Comparison of ENCODE assay signal across 26 cellular contexts in genomic region chr4:108382751-108383150, GRCh38.
"Had no signal": no experiment of that assay in that cellular context is flagged by ENCODE, and none has a peak within 500 bp of the region (broad histone marks: within the 10 kb centered on the region; RNA-seq: fewer than 3 reads in every experiment).

No MANE protein-coding gene starts in this region.

- DNase-seq: immature natural killer cell; kidney; left colon; left lung; lower lobe of right lung; mammary epithelial cell; mesendoderm; midbrain; mucosa of descending colon; naive thymus-derived CD4-positive, alpha-beta T cell; ovary; right lobe of liver; stimulated activated CD4-positive, alpha-beta T cell treated with anti-CD3 and anti-CD28 coated beads, Interleukin-1b, Interleukin-23, amount 100 ng/mL, for 48 hours; stimulated activated CD4-positive, alpha-beta T cell treated with anti-CD3 and anti-CD28 coated beads, Interleukin-2, amount 100 ng/mL, for 48 hours; stimulated activated CD4-positive, alpha-beta T cell treated with anti-CD3 and anti-CD28 coated beads, Interleukin-4, amount 100 ng/mL, for 4 hours; stimulated activated CD8-positive, alpha-beta memory T cell treated with anti-CD3 and anti-CD28 coated beads, Interleukin-4, amount 100 ng/mL, for 48 hours; stimulated activated naive CD4-positive, alpha-beta T cell treated with Interleukin-2 at 50 U/mL for 16 hours; stimulated activated naive CD8-positive, alpha-beta T cell treated with anti-CD3 and anti-CD28 coated beads, Interleukin-15, amount 100 ng/mL, for 72 hours; substantia nigra; uterus had no signal

- ATAC-seq: left colon; left lung; lower lobe of right lung; mucosa of descending colon; naive thymus-derived CD4-positive, alpha-beta T cell; natural killer cell treated with Interleukin-12 subunit alpha and Interleukin-12 subunit beta and Interleukin-15 and Interleukin-18, amount 100 ng/mL, for 72 hours; right lobe of liver; stimulated activated memory B cell treated with anti-CD40 and anti-IgM and Interleukin-4, amounts not matched to agents 10 μg/mL and 1 μg/mL and 100 μg/mL, for 72 hours; stimulated activated naive CD8-positive, alpha-beta T cell treated with anti-CD3 and anti-CD28 coated beads, Interleukin-15, amount 100 ng/mL, for 72 hours had no signal

- H3K9me3 ChIP-seq: left lung, lower lobe of right lung, mucosa of descending colon, ovary, right atrium auricular region, right lobe of liver, tibial nerve, uterus had no signal

- H3K27ac ChIP-seq: left lung, lower lobe of right lung, ovary, right atrium auricular region, right lobe of liver, tibial nerve, uterus had no signal

- H3K4me1 ChIP-seq: left lung, lower lobe of right lung, right atrium auricular region, right lobe of liver, tibial nerve, uterus had no signal

- H3K4me2 ChIP-seq: smooth muscle cell had no signal

- H3K4me3 ChIP-seq: left lung, lower lobe of right lung, mucosa of descending colon, ovary, right atrium auricular region, right lobe of liver, smooth muscle cell, tibial nerve, uterus had no signal

- FAIRE-seq: islet of Langerhans, kidney had no signal

- H3K36me3 ChIP-seq: left lung, lower lobe of right lung, ovary, right atrium auricular region, right lobe of liver, tibial nerve, uterus had no signal

- H3K27me3 ChIP-seq: left lung, ovary, right atrium auricular region, right lobe of liver, tibial nerve, uterus had no signal
